1 cellular context compared by ENCODE assay signal in the genomic region with DNA sequence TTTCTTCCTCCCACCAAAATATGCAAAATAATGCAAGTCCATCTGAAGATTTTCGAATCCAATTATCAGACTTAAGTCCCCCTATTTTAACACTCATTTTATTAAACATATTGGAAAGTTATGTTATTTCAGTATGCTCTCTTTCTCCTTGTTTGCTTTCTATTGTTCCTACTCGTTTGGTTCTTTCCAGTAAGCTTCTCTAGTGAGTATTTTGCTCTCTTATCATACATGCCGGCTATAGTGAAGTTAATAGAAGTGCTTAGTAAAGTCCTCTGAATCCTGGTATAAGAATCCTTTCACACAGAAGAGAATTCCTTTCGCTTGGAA.
TF ChIP-seq lines count a peak whose summit lies in the region.

No MANE protein-coding gene starts in this region.

TF ChIP-seq in GM23338, 12 proteins besides CTCF, POLR2A, EP300 and RAD21 (continued from another document):
- TF ChIP-seq, protein P1, sequence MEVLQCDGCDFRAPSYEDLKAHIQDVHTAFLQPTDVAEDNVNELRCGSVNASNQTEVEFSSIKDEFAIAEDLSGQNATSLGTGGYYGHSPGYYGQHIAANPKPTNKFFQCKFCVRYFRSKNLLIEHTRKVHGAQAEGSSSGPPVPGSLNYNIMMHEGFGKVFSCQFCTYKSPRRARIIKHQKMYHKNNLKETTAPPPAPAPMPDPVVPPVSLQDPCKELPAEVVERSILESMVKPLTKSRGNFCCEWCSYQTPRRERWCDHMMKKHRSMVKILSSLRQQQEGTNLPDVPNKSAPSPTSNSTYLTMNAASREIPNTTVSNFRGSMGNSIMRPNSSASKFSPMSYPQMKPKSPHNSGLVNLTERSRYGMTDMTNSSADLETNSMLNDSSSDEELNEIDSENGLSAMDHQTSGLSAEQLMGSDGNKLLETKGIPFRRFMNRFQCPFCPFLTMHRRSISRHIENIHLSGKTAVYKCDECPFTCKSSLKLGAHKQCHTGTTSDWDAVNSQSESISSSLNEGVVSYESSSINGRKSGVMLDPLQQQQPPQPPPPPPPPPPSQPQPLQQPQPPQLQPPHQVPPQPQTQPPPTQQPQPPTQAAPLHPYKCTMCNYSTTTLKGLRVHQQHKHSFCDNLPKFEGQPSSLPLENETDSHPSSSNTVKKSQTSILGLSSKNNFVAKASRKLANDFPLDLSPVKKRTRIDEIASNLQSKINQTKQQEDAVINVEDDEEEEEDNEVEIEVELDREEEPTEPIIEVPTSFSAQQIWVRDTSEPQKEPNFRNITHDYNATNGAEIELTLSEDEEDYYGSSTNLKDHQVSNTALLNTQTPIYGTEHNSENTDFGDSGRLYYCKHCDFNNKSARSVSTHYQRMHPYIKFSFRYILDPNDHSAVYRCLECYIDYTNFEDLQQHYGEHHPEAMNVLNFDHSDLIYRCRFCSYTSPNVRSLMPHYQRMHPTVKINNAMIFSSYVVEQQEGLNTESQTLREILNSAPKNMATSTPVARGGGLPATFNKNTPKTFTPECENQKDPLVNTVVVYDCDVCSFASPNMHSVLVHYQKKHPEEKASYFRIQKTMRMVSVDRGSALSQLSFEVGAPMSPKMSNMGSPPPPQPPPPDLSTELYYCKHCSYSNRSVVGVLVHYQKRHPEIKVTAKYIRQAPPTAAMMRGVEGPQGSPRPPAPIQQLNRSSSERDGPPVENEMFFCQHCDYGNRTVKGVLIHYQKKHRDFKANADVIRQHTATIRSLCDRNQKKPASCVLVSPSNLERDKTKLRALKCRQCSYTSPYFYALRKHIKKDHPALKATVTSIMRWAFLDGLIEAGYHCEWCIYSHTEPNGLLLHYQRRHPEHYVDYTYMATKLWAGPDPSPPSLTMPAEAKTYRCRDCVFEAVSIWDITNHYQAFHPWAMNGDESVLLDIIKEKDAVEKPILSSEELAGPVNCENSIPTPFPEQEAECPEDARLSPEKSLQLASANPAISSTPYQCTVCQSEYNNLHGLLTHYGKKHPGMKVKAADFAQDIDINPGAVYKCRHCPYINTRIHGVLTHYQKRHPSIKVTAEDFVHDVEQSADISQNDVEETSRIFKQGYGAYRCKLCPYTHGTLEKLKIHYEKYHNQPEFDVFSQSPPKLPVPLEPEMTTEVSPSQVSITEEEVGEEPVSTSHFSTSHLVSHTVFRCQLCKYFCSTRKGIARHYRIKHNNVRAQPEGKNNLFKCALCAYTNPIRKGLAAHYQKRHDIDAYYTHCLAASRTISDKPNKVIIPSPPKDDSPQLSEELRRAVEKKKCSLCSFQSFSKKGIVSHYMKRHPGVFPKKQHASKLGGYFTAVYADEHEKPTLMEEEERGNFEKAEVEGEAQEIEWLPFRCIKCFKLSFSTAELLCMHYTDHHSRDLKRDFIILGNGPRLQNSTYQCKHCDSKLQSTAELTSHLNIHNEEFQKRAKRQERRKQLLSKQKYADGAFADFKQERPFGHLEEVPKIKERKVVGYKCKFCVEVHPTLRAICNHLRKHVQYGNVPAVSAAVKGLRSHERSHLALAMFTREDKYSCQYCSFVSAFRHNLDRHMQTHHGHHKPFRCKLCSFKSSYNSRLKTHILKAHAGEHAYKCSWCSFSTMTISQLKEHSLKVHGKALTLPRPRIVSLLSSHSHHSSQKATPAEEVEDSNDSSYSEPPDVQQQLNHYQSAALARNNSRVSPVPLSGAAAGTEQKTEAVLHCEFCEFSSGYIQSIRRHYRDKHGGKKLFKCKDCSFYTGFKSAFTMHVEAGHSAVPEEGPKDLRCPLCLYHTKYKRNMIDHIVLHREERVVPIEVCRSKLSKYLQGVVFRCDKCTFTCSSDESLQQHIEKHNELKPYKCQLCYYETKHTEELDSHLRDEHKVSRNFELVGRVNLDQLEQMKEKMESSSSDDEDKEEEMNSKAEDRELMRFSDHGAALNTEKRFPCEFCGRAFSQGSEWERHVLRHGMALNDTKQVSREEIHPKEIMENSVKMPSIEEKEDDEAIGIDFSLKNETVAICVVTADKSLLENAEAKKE (CRISPR knock-in tag; IDR thresholded peaks at IDR 0.05): no peak
- TF ChIP-seq EZH2phosphoT487 (IDR thresholded peaks at IDR 0.05; ENCODE audit: unreplicated experiment): no peak
- no peak for TF ChIP-seq STAT1 (IDR thresholded peaks at IDR 0.05; ENCODE audit: unreplicated experiment)
- TF ChIP-seq JUNB (IDR thresholded peaks at IDR 0.05; ENCODE audit: unreplicated experiment): no peak
- TF ChIP-seq CREB1 (CRISPR knock-in tag; IDR thresholded peaks at IDR 0.05; ENCODE audit: low read depth): no peak
- TF ChIP-seq ZNF331 (CRISPR knock-in tag; IDR thresholded peaks at IDR 0.05; ENCODE audit: low read depth): no peak
- no peak for TF ChIP-seq POLR2AphosphoS5 (IDR thresholded peaks at IDR 0.05; ENCODE audit: low read depth)
- TF ChIP-seq ZNF114 (CRISPR knock-in tag; IDR thresholded peaks at IDR 0.05): no peak
- TF ChIP-seq EZH2 (IDR thresholded peaks at IDR 0.05; ENCODE audit: low read depth, unreplicated experiment): no peak
